In genomic region chr3:49171119-49171774, GRCh38 we compare ENCODE assay signal across 8 cellular contexts.
A peak's percentile ranks its signal among the peaks of the same experiment; 100 is the strongest.
DNase-seq lines count a peak whose midpoint lies in the region; ATAC-seq lines count a peak whose summit lies in the region.

Gene KLHDC8B (plus strand): TSS chr3:49171598. CDS start chr3:49172770, 1,172 bp downstream.

- H3K27me3 ChIP-seq in NT2/D1 (ENCODE audit: insufficient read depth, insufficient read length) = no peaks in the 10 kb centered on the region

- peak within 1 kb of the TSS; percentile 91 for H3K9ac ChIP-seq in NT2/D1 (ENCODE audit: insufficient read length, low read depth)

- H3K36me3 ChIP-seq in NT2/D1 (ENCODE audit: insufficient read depth, insufficient read length, low read length) = peaks cover 28% of the 10 kb centered on the region

- peaks cover 25% of the 10 kb centered on the region for H3K4me1 ChIP-seq in NT2/D1 (ENCODE audit: insufficient read depth, insufficient read length)

- H3K9me3 ChIP-seq in NT2/D1 (ENCODE audit: insufficient read depth, low read length) = no peaks in the 10 kb centered on the region

- DNase-seq in NT2/D1 (ENCODE audit: low read depth, low spot score) = peak; percentile 84
- DNase-seq in activated T-cell treated with anti-CD3 and anti-CD28 coated beads for 24 hours (ENCODE audit: low read depth) = peak; percentile 79
- DNase-seq in epidermal melanocyte (ENCODE audit: insufficient read length, low spot score) = peak; percentile 94
- DNase-seq in middle frontal gyrus (ENCODE audit: extremely low spot score, low spot score) = peak; percentile 58
- DNase-seq in stimulated activated CD8-positive, alpha-beta memory T cell treated with anti-CD3 and anti-CD28 coated beads, Interleukin-15, amount 100 ng/mL, for 4 hours (ENCODE audit: low read depth in 2 of 2) = peak; percentile 40 to 54

- ATAC-seq in HG03175 (IDR thresholded peaks at IDR 0.05; ENCODE audit: unreplicated experiment) (peak; percentile 63), HG03378 (IDR thresholded peaks at IDR 0.05; ENCODE audit: unreplicated experiment) (no peak)

- peak within 1 kb of the TSS; percentile 49; the same call in 1 of the 2 replicates for H3K4me3 ChIP-seq in GM08714 (ENCODE audit: low read length)
- H3K4me3 ChIP-seq in NT2/D1 (ENCODE audit: insufficient read length, low read depth) = peak within 1 kb of the TSS; percentile 77
